ENCODE assay signal across 8 cellular contexts in the genomic region with DNA sequence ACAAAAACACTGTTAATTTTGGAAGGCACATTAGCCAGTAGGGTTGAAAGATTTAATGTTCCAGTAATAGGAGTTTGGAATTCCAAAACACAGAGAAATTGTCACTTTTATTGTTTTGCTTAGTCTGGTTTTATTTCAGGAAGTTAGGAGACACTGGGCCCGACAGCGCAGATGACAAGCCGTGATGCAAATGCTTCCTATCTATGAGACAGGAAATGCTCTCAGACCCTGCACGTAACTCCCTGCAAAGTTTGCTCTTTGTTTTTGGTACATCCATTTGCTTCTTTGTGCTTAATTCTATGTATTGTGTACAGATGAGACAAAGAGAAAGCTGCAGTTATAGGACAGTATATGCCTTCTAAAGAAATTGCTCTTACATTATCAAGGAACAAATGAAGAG.
DNase-seq lines count a peak whose midpoint lies in the region; ATAC-seq and TF ChIP-seq lines count a peak whose summit lies in the region.

No MANE protein-coding gene starts in this region.

- H3K4me3 ChIP-seq in right atrium auricular region, result no peak overlapping the region
- no peak overlapping the region for H3K4me3 ChIP-seq in testis

- TF ChIP-seq POLR2A in testis (IDR thresholded peaks at IDR 0.05), result no peak

- ATAC-seq in Right ventricle myocardium superior (ENCODE audit: poor library complexity), result no peak

- intact Hi-C loops in Right ventricle myocardium superior (cut with DNase I), result loop anchor here (10.0 kb wide), 1 partner anchor 345 kb away; no protein-coding TSS in a partner anchor
- intact Hi-C loops in testis (cut with DNase I; ENCODE audit: low total_unique reads), result no loop called here

- H3K27me3 ChIP-seq in right atrium auricular region, result no peaks in the 10 kb centered on the region
- no peaks in the 10 kb centered on the region for H3K27me3 ChIP-seq in testis

- no peak for TF ChIP-seq CTCF in right atrium auricular region (IDR thresholded peaks at IDR 0.05)
- TF ChIP-seq CTCF in endothelial cell (IDR thresholded peaks at IDR 0.05; ENCODE audit: unreplicated experiment), result no peak
- TF ChIP-seq CTCF in testis (IDR thresholded peaks at IDR 0.05), result no peak
- no peak for TF ChIP-seq CTCF in RWPE1 (conservative IDR thresholded peaks at IDR 0.05; ENCODE audit: low read depth)

- WGBS in testis, 2 donors, result 63 to 89% methylated on average over 4 of the region's 4 CpGs

- CTCF ChIA-PET in RWPE1 (lab: Yijun Ruan, JAX), result interaction anchor here (0.6 kb wide), 1 partner anchor 1730 kb away, joined by 3 read pairs; no protein-coding TSS in a partner anchor

- H3K4me3 Mint-ChIP-seq in endothelial cell (ENCODE audit: unreplicated experiment), result no peak overlapping the region

- no peaks in the 10 kb centered on the region for H3K9me3 Mint-ChIP-seq in endothelial cell (ENCODE audit: unreplicated experiment)

- no peaks in the 10 kb centered on the region for H3K36me3 Mint-ChIP-seq in endothelial cell (ENCODE audit: low read depth, unreplicated experiment)

- H3K27ac Mint-ChIP-seq in endothelial cell (ENCODE audit: unreplicated experiment), result peak overlapping the region; percentile 31

- peaks cover 0 to 29% of the 10 kb centered on the region in 2 donors for H3K4me1 ChIP-seq in right atrium auricular region
- peaks cover 16% of the 10 kb centered on the region for H3K4me1 ChIP-seq in testis

- POLR2A ChIA-PET in RWPE1 (lab: Yijun Ruan, JAX; ENCODE audit: low non-redundant PET), result no interaction called here

- no peaks in the 10 kb centered on the region for H3K9me3 ChIP-seq in right atrium auricular region
- no peaks in the 10 kb centered on the region for H3K9me3 ChIP-seq in testis

- no peaks in the 10 kb centered on the region for H3K27me3 Mint-ChIP-seq in endothelial cell (ENCODE audit: unreplicated experiment)

- peak; percentile 60 for DNase-seq in Right ventricle myocardium superior
- no peak for DNase-seq in right atrium auricular region (ENCODE audit: low spot score)
- DNase-seq in T follicular helper cell (ENCODE audit: low read depth), result peak; percentile 20
- DNase-seq in endothelial cell (ENCODE audit: low spot score), result no peak
- DNase-seq in testis, result peak; percentile 35
- DNase-seq in ecto neural progenitor cell (ENCODE audit: low spot score), result no peak
- DNase-seq in NCI-H2196 treated with DMSO at 0.1 percent for 48 hours (lab: John Stamatoyannopoulos, UW; ENCODE audit: unreplicated experiment), result no peak
- DNase-seq in RWPE1 (ENCODE audit: low spot score), result no peak

- H3K36me3 ChIP-seq in right atrium auricular region (peaks cover 6% of the 10 kb centered on the region), testis (ENCODE audit: low read depth, missing control alignments) (no peaks in the 10 kb centered on the region)

- no peak overlapping the region for H3K27ac ChIP-seq in right atrium auricular region
- H3K27ac ChIP-seq in testis, result no peak overlapping the region
- no peak overlapping the region for H3K27ac ChIP-seq in RWPE1

- H3K4me1 Mint-ChIP-seq in endothelial cell (ENCODE audit: unreplicated experiment), result peaks cover 24% of the 10 kb centered on the region

Comparison
In these comparisons a context has a peak if more than half of its experiments do, and no peak if none do; other contexts are left out.
1. DNase-seq: peak in Right ventricle myocardium superior (single experiment), T follicular helper cell (single experiment) and testis (single experiment); none in right atrium auricular region (single experiment), endothelial cell (single experiment), ecto neural progenitor cell (single experiment), NCI-H2196 treated with DMSO at 0.1 percent for 48 hours (single experiment) and RWPE1 (single experiment).